Comparison of ENCODE assay signal across 19 cellular contexts in the genomic region with DNA sequence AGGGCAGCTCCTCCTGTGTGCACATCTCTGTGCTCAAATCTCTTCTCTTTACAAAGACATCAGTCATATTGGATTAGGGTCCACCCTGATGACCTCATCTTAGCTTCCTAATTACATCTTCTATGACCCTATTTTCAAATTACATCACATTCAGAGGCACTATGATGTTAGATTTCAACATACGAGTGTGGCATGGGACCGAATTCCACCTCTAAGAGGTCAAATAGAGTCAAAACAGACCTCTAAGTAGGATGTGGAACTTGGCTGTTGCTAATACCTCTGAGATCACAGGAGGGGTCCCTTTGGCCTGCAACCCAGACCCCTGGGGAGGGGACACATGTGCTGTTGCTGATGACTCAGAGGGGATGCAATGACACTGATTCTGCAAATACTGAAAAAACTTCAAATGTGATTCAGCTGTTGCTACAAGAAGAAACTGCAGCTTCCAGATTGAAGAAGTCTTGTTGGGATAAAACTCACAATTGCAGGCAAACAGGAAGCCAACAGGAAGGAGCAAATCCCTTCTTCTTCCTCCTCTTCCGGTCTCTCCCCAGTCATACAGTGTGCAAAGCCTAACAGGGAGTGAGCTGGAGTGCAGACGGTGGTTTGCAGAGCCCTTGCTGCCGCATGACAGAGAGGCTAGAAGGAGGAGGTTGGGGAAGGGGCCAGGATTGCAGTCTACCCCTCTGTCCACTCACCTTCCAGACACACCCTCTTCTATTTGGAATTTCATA.
DNase-seq lines count a peak whose midpoint lies in the region; ATAC-seq and TF ChIP-seq lines count a peak whose summit lies in the region.
"Had no signal": no experiment of that assay in that cellular context is flagged by ENCODE, and none has a peak within 500 bp of the region (broad histone marks: within the 10 kb centered on the region; RNA-seq: fewer than 3 reads in every experiment).

No MANE protein-coding gene starts in this region.

- H3K27me3 ChIP-seq in BLaER1, result no peaks in the 10 kb centered on the region
- no peaks in the 10 kb centered on the region for H3K27me3 ChIP-seq in Loucy (ENCODE audit: insufficient read depth, low read length, poor library complexity, severe bottlenecking)
- no peaks in the 10 kb centered on the region for H3K27me3 ChIP-seq in mesendoderm (ENCODE audit: insufficient read depth, low read length, poor library complexity)
- no peaks in the 10 kb centered on the region for H3K27me3 ChIP-seq in ascending aorta
- H3K27me3 ChIP-seq: colonic mucosa, vagina had no signal

- no peaks in the 10 kb centered on the region for H3K9me2 ChIP-seq in Loucy (replicated peaks; ENCODE audit: low read depth, low read length)

- no peak overlapping the region for H3K23ac ChIP-seq in mesendoderm (ENCODE audit: low read length)

- H3K18ac ChIP-seq in mesendoderm (ENCODE audit: low read length), result no peak overlapping the region

- H2BK15ac ChIP-seq in mesendoderm (replicated peaks; ENCODE audit: low read depth), result no peak overlapping the region

- H2BK120ac ChIP-seq in mesendoderm (ENCODE audit: low read depth, low read length), result no peak overlapping the region

- H3K4me2 ChIP-seq in BLaER1 (peak overlapping the region; percentile 48), Loucy (ENCODE audit: low read depth, low read length, poor library complexity, severe bottlenecking) (peak overlapping the region; percentile 5), mesendoderm (ENCODE audit: low read length) (no peak overlapping the region)

- H4K8ac ChIP-seq in mesendoderm (ENCODE audit: low read depth, low read length), result no peak overlapping the region

- no peak overlapping the region for H3K4ac ChIP-seq in mesendoderm (ENCODE audit: low read depth, low read length)

- no peak overlapping the region for H4K5ac ChIP-seq in mesendoderm (ENCODE audit: low read length)

- H3K4me3 ChIP-seq in BLaER1, result no peak overlapping the region
- H3K4me3 ChIP-seq in Loucy (ENCODE audit: low read length, poor library complexity, severe bottlenecking), result no peak overlapping the region
- no peak overlapping the region for H3K4me3 ChIP-seq in mesendoderm (ENCODE audit: low read length)
- H3K4me3 ChIP-seq in ascending aorta, result no peak overlapping the region
- H3K4me3 ChIP-seq: colonic mucosa, vagina had no signal

- H3K27ac ChIP-seq in BLaER1 (no peak overlapping the region), mesendoderm (ENCODE audit: low read depth, low read length) (no peak overlapping the region), ascending aorta (no peak overlapping the region)
- H3K27ac ChIP-seq: colonic mucosa, vagina had no signal

- no peaks in the 10 kb centered on the region for H3K36me3 ChIP-seq in BLaER1
- H3K36me3 ChIP-seq in Loucy (ENCODE audit: insufficient read depth, low read length), result no peaks in the 10 kb centered on the region
- no peaks in the 10 kb centered on the region for H3K36me3 ChIP-seq in mesendoderm (ENCODE audit: control insufficient read depth, insufficient read depth, low read length)
- no peaks in the 10 kb centered on the region for H3K36me3 ChIP-seq in ascending aorta
- H3K36me3 ChIP-seq: colonic mucosa, vagina had no signal

- H4K20me1 ChIP-seq in BLaER1 (no peaks in the 10 kb centered on the region), Loucy (ENCODE audit: insufficient read depth, low read length, poor library complexity, severe bottlenecking) (no peaks in the 10 kb centered on the region)

- no peaks in the 10 kb centered on the region for H3K9me3 ChIP-seq in BLaER1
- peaks cover 6% of the 10 kb centered on the region; the same call in 1 of the 2 replicates for H3K9me3 ChIP-seq in Loucy (ENCODE audit: insufficient read depth, low read depth, low read length)
- H3K9me3 ChIP-seq in ascending aorta, result no peaks in the 10 kb centered on the region
- H3K9me3 ChIP-seq: colonic mucosa, vagina had no signal

- intact Hi-C loops in ascending aorta (cut with DNase I), result no loop called here

- peaks cover 10% of the 10 kb centered on the region for H3K4me1 ChIP-seq in BLaER1
- H3K4me1 ChIP-seq in Loucy (ENCODE audit: insufficient read depth, low read length, poor library complexity, severe bottlenecking), result peaks cover 25% of the 10 kb centered on the region
- no peaks in the 10 kb centered on the region for H3K4me1 ChIP-seq in mesendoderm (ENCODE audit: control insufficient read depth, low read depth, low read length)
- no peaks in the 10 kb centered on the region for H3K4me1 ChIP-seq in ascending aorta
- H3K4me1 ChIP-seq: colonic mucosa, vagina had no signal

- no peak overlapping the region for H3K56ac ChIP-seq in mesendoderm (ENCODE audit: low read length)

- no peak overlapping the region for H2AFZ ChIP-seq in Loucy (ENCODE audit: low read length)

- H3F3A ChIP-seq in Loucy (ENCODE audit: low read depth), result no peaks in the 10 kb centered on the region

- no peak overlapping the region for H2AK5ac ChIP-seq in mesendoderm (ENCODE audit: low read length)

- no peak overlapping the region for H2BK5ac ChIP-seq in mesendoderm (ENCODE audit: low read length)

- no peaks in the 10 kb centered on the region for H3K79me1 ChIP-seq in mesendoderm (ENCODE audit: low read length)

- WGBS in mesendoderm (ENCODE audit: extremely low coverage, insufficient coverage, low lambda C conversion rate), result no CpG with 5 or more reads among the region's 5 CpGs

- H3K79me2 ChIP-seq in Loucy (ENCODE audit: insufficient read depth, low read length), result no peaks in the 10 kb centered on the region
- H3K79me2 ChIP-seq in mesendoderm (ENCODE audit: control insufficient read depth, insufficient read depth, low read length), result no peaks in the 10 kb centered on the region

- no peak overlapping the region for H3K9ac ChIP-seq in BLaER1
- no peak overlapping the region for H3K9ac ChIP-seq in Loucy (ENCODE audit: low read depth, low read length, poor library complexity, severe bottlenecking)
- no peak overlapping the region for H3K9ac ChIP-seq in mesendoderm (ENCODE audit: low read length)

- peak; percentile 23 for DNase-seq in dermis blood vessel endothelial cell
- peak; percentile 9 for DNase-seq in mesendoderm
- DNase-seq in activated CD4-positive, CD25-positive, alpha-beta regulatory T cell treated with anti-CD3 and anti-CD28 coated beads, Interleukin-2, amount 50 U/mL, for 72 hours, result no peak
- no peak for DNase-seq in NCI-H1436 treated with DMSO at 0.1 percent for 48 hours (lab: John Stamatoyannopoulos, UW)
- DNase-seq in ascending aorta (ENCODE audit: low spot score in 2 of 2), result no peak
- DNase-seq: activated CD4-positive, alpha-beta memory T cell treated with anti-CD3 and anti-CD28 coated beads, Interleukin-2, amount 10 ng/mL, durations not matched to agents 7 days and 5 days; activated naive CD4-positive, alpha-beta T cell treated with anti-CD3 and anti-CD28 coated beads for 36 hours; activated T-cell treated with anti-CD3 and anti-CD28 coated beads, Interleukin-2, amount 50 U/mL, for 1 hour; anterior cingulate cortex; CD8-positive, alpha-beta memory T cell; colonic mucosa; left colon; NCI-H1105; NCI-H774 had no signal

- no peak for ATAC-seq in GM18909 (IDR thresholded peaks at IDR 0.05; ENCODE audit: poor library complexity, unreplicated experiment)
- ATAC-seq: left colon, WTC11 had no signal

- TF ChIP-seq CTCF in Loucy (conservative IDR thresholded peaks at IDR 0.05; ENCODE audit: low read length) (no peak), ascending aorta (IDR thresholded peaks at IDR 0.05) (no peak)

Comparison
In these comparisons a context has a peak if more than half of its experiments do, and no peak if none do; other contexts are left out.
1. DNase-seq: peak in dermis blood vessel endothelial cell (single experiment) and mesendoderm (single experiment); none in activated CD4-positive, CD25-positive, alpha-beta regulatory T cell treated with anti-CD3 and anti-CD28 coated beads, Interleukin-2, amount 50 U/mL, for 72 hours (single experiment), NCI-H1436 treated with DMSO at 0.1 percent for 48 hours (single experiment) and ascending aorta (0 of 2).